ENCODE assay signal across 1 cellular context in genomic region chr11:100785148-100785983, GRCh38.
TF ChIP-seq lines count a peak whose summit lies in the region.

No MANE protein-coding gene starts in this region.

TF ChIP-seq in liver, 16 proteins besides CTCF, POLR2A, EP300 and RAD21 (continued from another document):
- TF ChIP-seq ZBTB33 (IDR thresholded peaks at IDR 0.05) (peak; percentile 55), YY1 (IDR thresholded peaks at IDR 0.05) (peak; percentile 66), RXRA (IDR thresholded peaks at IDR 0.05) (peak; percentile 57 to 70), FOXA2 (IDR thresholded peaks at IDR 0.05) (peak; percentile 56), EGR1 (IDR thresholded peaks at IDR 0.05; ENCODE audit: low read depth in 2 of 2) (peak in 1 of 2 donors; percentile 46), GABPA (IDR thresholded peaks at IDR 0.05 in 1 of 2, conservative IDR thresholded peaks at IDR 0.05 in 1 of 2) (no peak)
